Comparison of ENCODE assay signal across 20 cellular contexts in genomic region chr14:91506226-91506625, GRCh38. TPM values are rescaled to one million over a fixed set of nuclear protein-coding genes. Genes with fewer than 3 reads are reported as not detected.
DNase-seq lines count a peak whose midpoint lies in the region; ATAC-seq, FAIRE-seq and TF ChIP-seq lines count a peak whose summit lies in the region.
"Had no signal": no experiment of that assay in that cellular context is flagged by ENCODE, and none has a peak within 500 bp of the region (broad histone marks: within the 10 kb centered on the region; RNA-seq: fewer than 3 reads in every experiment).

No MANE protein-coding gene starts in this region.

- no peak overlapping the region for H3K4me3 ChIP-seq in astrocyte (ENCODE audit: insufficient read depth, low read depth, low read length)
- no peak overlapping the region for H3K4me3 ChIP-seq in skeletal muscle satellite cell (ENCODE audit: low read length)
- H3K4me3 ChIP-seq: ovary, testis had no signal

- H3K4me3 Mint-ChIP-seq in activated T-cell treated with anti-CD3 and anti-CD28 coated beads, Interleukin-2, amount 50 U/mL, for 4 hours = peak overlapping the region; percentile 57
- H3K4me3 Mint-ChIP-seq in IgD-negative memory B cell (peak overlapping the region in 3 of 4 donors; percentile 43 to 68 (median 49)), astrocyte (ENCODE audit: unreplicated experiment) (peak overlapping the region; percentile 71)
- H3K4me3 Mint-ChIP-seq: H9 had no signal

- no peak for TF ChIP-seq CTCF in astrocyte (IDR thresholded peaks at IDR 0.05; ENCODE audit: insufficient read depth, low read depth, low read length)

- no peaks in the 10 kb centered on the region for H3K9me3 Mint-ChIP-seq in activated T-cell treated with anti-CD3 and anti-CD28 coated beads, Interleukin-2, amount 50 U/mL, for 4 hours
- H3K9me3 Mint-ChIP-seq in IgD-negative memory B cell (no peaks in the 10 kb centered on the region), astrocyte (ENCODE audit: unreplicated experiment) (no peaks in the 10 kb centered on the region)

- peaks cover 78% of the 10 kb centered on the region for H4K20me1 ChIP-seq in astrocyte (ENCODE audit: insufficient read depth, low read length)

- no peak for FAIRE-seq in astrocyte (lab: Jason Lieb, UNC)
- FAIRE-seq: bronchial epithelial cell, endometrium, frontal cortex had no signal

- ATAC-seq in activated T-cell treated with anti-CD3 and anti-CD28 coated beads, Interleukin-2, amount 50 U/mL, for 4 hours = no peak
- no peak for ATAC-seq in GM18502 (IDR thresholded peaks at IDR 0.05; ENCODE audit: poor library complexity, unreplicated experiment)

- peaks cover 10% of the 10 kb centered on the region for H3K36me3 ChIP-seq in astrocyte (ENCODE audit: insufficient read depth, low read length)
- peaks cover 12% of the 10 kb centered on the region for H3K36me3 ChIP-seq in skeletal muscle satellite cell (ENCODE audit: insufficient read depth, low read length)
- H3K36me3 ChIP-seq: ovary had no signal

- peaks cover 4% of the 10 kb centered on the region for H3K4me1 ChIP-seq in astrocyte (ENCODE audit: insufficient read depth, low read length)
- H3K4me1 ChIP-seq in skeletal muscle satellite cell (ENCODE audit: control insufficient read depth, insufficient read depth, low read length) = no peaks in the 10 kb centered on the region

- peak overlapping the region in 1 of 3 donors; percentile 2 for H3K27ac Mint-ChIP-seq in IgD-negative memory B cell
- no peak overlapping the region for H3K27ac Mint-ChIP-seq in astrocyte (ENCODE audit: unreplicated experiment)

- DNase-seq in activated T-cell treated with anti-CD3 and anti-CD28 coated beads, Interleukin-2, amount 50 U/mL, for 4 hours = no peak
- DNase-seq in activated T-cell treated with anti-CD3 and anti-CD28 coated beads, Interleukin-2, amount 50 U/mL, for 48 hours = no peak
- no peak for DNase-seq in astrocyte (ENCODE audit: low read depth)
- no peak for DNase-seq in NOMO-1 (lab: John Stamatoyannopoulos, UW; ENCODE audit: unreplicated experiment in 2 of 2)
- DNase-seq in stimulated activated CD4-positive, alpha-beta T cell treated with anti-CD3 and anti-CD28 coated beads, Interleukin-12 subunit alpha, Interleukin-12 subunit beta, amount 100 ng/mL, for 4 hours = no peak
- DNase-seq: DMS53, H9, Karpas-422, NCI-H2081, NCI-H82, ovary, SHP77 treated with DMSO at 0.1 percent for 48 hours, spleen, testis had no signal

- peaks cover 85% of the 10 kb centered on the region for H3K79me2 ChIP-seq in astrocyte (ENCODE audit: insufficient read depth, low read length)

- H3K9me3 ChIP-seq in astrocyte (ENCODE audit: insufficient read depth, low read depth, low read length) = no peaks in the 10 kb centered on the region
- H3K9me3 ChIP-seq in skeletal muscle satellite cell (replicated peaks; ENCODE audit: low read length) = no peaks in the 10 kb centered on the region
- H3K9me3 ChIP-seq: ovary, spleen, testis had no signal

- no peak overlapping the region for H3K27ac ChIP-seq in astrocyte (ENCODE audit: low read depth, low read length)
- H3K27ac ChIP-seq: ovary, testis had no signal

- no peaks in the 10 kb centered on the region for H3K27me3 ChIP-seq in astrocyte (ENCODE audit: insufficient read depth, low read length)
- H3K27me3 ChIP-seq in skeletal muscle satellite cell (ENCODE audit: control insufficient read depth, insufficient read depth, low read length) = no peaks in the 10 kb centered on the region
- H3K27me3 ChIP-seq: ovary, spleen, testis had no signal

- H3K4me1 Mint-ChIP-seq in activated T-cell treated with anti-CD3 and anti-CD28 coated beads, Interleukin-2, amount 50 U/mL, for 4 hours (ENCODE audit: low read depth) = peaks cover 49% of the 10 kb centered on the region
- H3K4me1 Mint-ChIP-seq in IgD-negative memory B cell (peaks cover 38 to 56% (median 43%) of the 10 kb centered on the region in 3 donors), astrocyte (ENCODE audit: low read depth, unreplicated experiment) (peaks cover 11% of the 10 kb centered on the region)

- H3K4me2 ChIP-seq in astrocyte (ENCODE audit: low read length) (peak overlapping the region; percentile 57), skeletal muscle satellite cell (ENCODE audit: low read length) (peak overlapping the region; percentile 14)

- no peak overlapping the region for H2AFZ ChIP-seq in astrocyte (ENCODE audit: low read depth, low read length)

- H3K9ac ChIP-seq in astrocyte (ENCODE audit: low read length) = no peak overlapping the region
- H3K9ac ChIP-seq in skeletal muscle satellite cell (ENCODE audit: low read depth, low read length) = no peak overlapping the region

- peaks cover 33% of the 10 kb centered on the region for H3K36me3 Mint-ChIP-seq in activated T-cell treated with anti-CD3 and anti-CD28 coated beads, Interleukin-2, amount 50 U/mL, for 4 hours (ENCODE audit: insufficient read depth)
- H3K36me3 Mint-ChIP-seq in IgD-negative memory B cell (peaks cover 10% of the 10 kb centered on the region), astrocyte (ENCODE audit: low read depth, unreplicated experiment) (no peaks in the 10 kb centered on the region)

- H3K27me3 Mint-ChIP-seq in activated T-cell treated with anti-CD3 and anti-CD28 coated beads, Interleukin-2, amount 50 U/mL, for 4 hours (ENCODE audit: low read depth) = no peaks in the 10 kb centered on the region
- H3K27me3 Mint-ChIP-seq in IgD-negative memory B cell (no peaks in the 10 kb centered on the region), astrocyte (ENCODE audit: low read depth, unreplicated experiment) (no peaks in the 10 kb centered on the region)

RNA-seq across cellular contexts. Expression of gene PPP4R3A, which starts 3.9 kb away (rescaled TPM):
- total RNA-seq in activated T-cell treated with anti-CD3 and anti-CD28 coated beads, Interleukin-2, amount 50 U/mL, for 4 hours = 100 to 1,000 TPM; 127 to 142 (median 141) TPM
- 127 TPM for polyA plus RNA-seq in IgD-negative memory B cell
- 79.5 and 80.7 TPM in 2 replicates for total RNA-seq in astrocyte
- 34.5 and 36.5 TPM in 2 replicates for total RNA-seq in skeletal muscle satellite cell (2012; rRNA removed)
